Comparison of ENCODE assay signal across 16 cellular contexts in genomic region chr5:24472518-24472917, GRCh38.
DNase-seq lines count a peak whose midpoint lies in the region; TF ChIP-seq lines count a peak whose summit lies in the region.
"Had no signal": no experiment of that assay in that cellular context is flagged by ENCODE, and none has a peak within 500 bp of the region (broad histone marks: within the 10 kb centered on the region; RNA-seq: fewer than 3 reads in every experiment).

No MANE protein-coding gene starts in this region.

- no peaks in the 10 kb centered on the region for H3F3A ChIP-seq in neural cell (ENCODE audit: insufficient read depth, low read length, poor library complexity, severe bottlenecking)

- no peak overlapping the region for H3K18ac ChIP-seq in mesendoderm (ENCODE audit: low read length)

- H3K36me3 ChIP-seq in neural cell (ENCODE audit: insufficient read depth, low read length), result no peaks in the 10 kb centered on the region
- H3K36me3 ChIP-seq in mesendoderm (ENCODE audit: control insufficient read depth, insufficient read depth, low read length), result no peaks in the 10 kb centered on the region
- H3K36me3 ChIP-seq: BLaER1 treated with 17β-estradiol and CSF1 and Interleukin-3, amounts not matched to agents 10 nM and 100 nM had no signal

- peak overlapping the region; percentile 41 for H3K27ac ChIP-seq in neural cell (ENCODE audit: low read length)
- H3K27ac ChIP-seq in mesendoderm (ENCODE audit: low read depth, low read length), result no peak overlapping the region
- H3K27ac ChIP-seq: A549; BLaER1 treated with 17β-estradiol and CSF1 and Interleukin-3, amounts not matched to agents 10 nM and 100 nM; C4-2B had no signal

- no peak overlapping the region for H2AK5ac ChIP-seq in mesendoderm (ENCODE audit: low read length)

- TF ChIP-seq RAD21 in neural cell (conservative IDR thresholded peaks at IDR 0.05), result no peak

- no peaks in the 10 kb centered on the region for H3K9me3 ChIP-seq in neural cell (ENCODE audit: low read length)
- H3K9me3 ChIP-seq: A549, Caco-2 had no signal

- peak; percentile 95 for TF ChIP-seq EP300 in neural cell (conservative IDR thresholded peaks at IDR 0.05; ENCODE audit: poor library complexity, severe bottlenecking)

- TF ChIP-seq CTCF in neural cell (IDR thresholded peaks at IDR 0.05; ENCODE audit: poor library complexity, severe bottlenecking), result no peak

- H3K4ac ChIP-seq in mesendoderm (ENCODE audit: low read depth, low read length), result no peak overlapping the region

- peak; percentile 15 for DNase-seq in NCI-H460 (ENCODE audit: extremely low read depth, low read depth)
- peak; percentile 29 for DNase-seq in putamen (ENCODE audit: low spot score)
- DNase-seq in mesendoderm, result no peak
- no peak for DNase-seq in pons (ENCODE audit: low spot score)
- DNase-seq in NOMO-1 treated with DMSO at 0.1 percent for 48 hours (lab: John Stamatoyannopoulos, UW; ENCODE audit: unreplicated experiment), result no peak
- DNase-seq: AML-193; Caco-2; Calu3; CD4-positive, alpha-beta T cell; CD8-positive, alpha-beta T cell; DMS79 treated with DMSO at 0.1 percent for 48 hours; GF-D8 had no signal

- H3K4me2 ChIP-seq in neural cell (ENCODE audit: low read length) (no peak overlapping the region), mesendoderm (ENCODE audit: low read length) (no peak overlapping the region)
- H3K4me2 ChIP-seq: A549; BLaER1 treated with 17β-estradiol and CSF1 and Interleukin-3, amounts not matched to agents 10 nM and 100 nM had no signal

- H3K23ac ChIP-seq in mesendoderm (ENCODE audit: low read length), result no peak overlapping the region

- H3K9me2 ChIP-seq in neural cell (ENCODE audit: insufficient read depth, low read length), result no peaks in the 10 kb centered on the region

- H3K4me1 ChIP-seq in mesendoderm (ENCODE audit: control insufficient read depth, low read depth, low read length), result no peaks in the 10 kb centered on the region
- H3K4me1 ChIP-seq: Caco-2 had no signal

- H4K20me1 ChIP-seq in neural cell (ENCODE audit: insufficient read depth), result no peaks in the 10 kb centered on the region
- H4K20me1 ChIP-seq: BLaER1 treated with 17β-estradiol and CSF1 and Interleukin-3, amounts not matched to agents 10 nM and 100 nM had no signal

- no peak overlapping the region for H2BK15ac ChIP-seq in mesendoderm (replicated peaks; ENCODE audit: low read depth)

- H3K9ac ChIP-seq in neural cell (ENCODE audit: low read length), result no peak overlapping the region
- H3K9ac ChIP-seq in mesendoderm (ENCODE audit: low read length), result no peak overlapping the region
- H3K9ac ChIP-seq: BLaER1 treated with 17β-estradiol and CSF1 and Interleukin-3, amounts not matched to agents 10 nM and 100 nM had no signal

- no peak overlapping the region for H2BK5ac ChIP-seq in mesendoderm (ENCODE audit: low read length)

- H4K5ac ChIP-seq in mesendoderm (ENCODE audit: low read length), result no peak overlapping the region

- H2BK120ac ChIP-seq in mesendoderm (ENCODE audit: low read depth, low read length), result no peak overlapping the region

- no peak overlapping the region for H3K56ac ChIP-seq in mesendoderm (ENCODE audit: low read length)

- no peaks in the 10 kb centered on the region for H3K79me1 ChIP-seq in mesendoderm (ENCODE audit: low read length)

- H3K27me3 ChIP-seq in neural cell (ENCODE audit: insufficient read depth, low read depth, low read length) (no peaks in the 10 kb centered on the region), mesendoderm (ENCODE audit: insufficient read depth, low read length, poor library complexity) (no peaks in the 10 kb centered on the region)
- H3K27me3 ChIP-seq: BLaER1 treated with 17β-estradiol and CSF1 and Interleukin-3, amounts not matched to agents 10 nM and 100 nM had no signal

- H3K4me3 ChIP-seq in neural cell (ENCODE audit: low read length), result no peak overlapping the region
- H3K4me3 ChIP-seq in mesendoderm (ENCODE audit: low read length), result no peak overlapping the region
- H3K4me3 ChIP-seq: A549; BLaER1 treated with 17β-estradiol and CSF1 and Interleukin-3, amounts not matched to agents 10 nM and 100 nM had no signal

- H2AFZ ChIP-seq in neural cell (ENCODE audit: low read depth, low read length), result no peak overlapping the region

- H3K79me2 ChIP-seq in neural cell (replicated peaks; ENCODE audit: insufficient read depth, low read length) (no peaks in the 10 kb centered on the region), mesendoderm (ENCODE audit: control insufficient read depth, insufficient read depth, low read length) (no peaks in the 10 kb centered on the region)

- no peak overlapping the region for H4K8ac ChIP-seq in mesendoderm (ENCODE audit: low read depth, low read length)

TF ChIP-seq in neural cell, 6 proteins besides CTCF, POLR2A, EP300 and RAD21:
- TF ChIP-seq REST (IDR thresholded peaks at IDR 0.05; ENCODE audit: borderline replicate concordance) (peak; percentile 78), POLR2AphosphoS5 (IDR thresholded peaks at IDR 0.05) (peak; percentile 70), MXI1 (conservative IDR thresholded peaks at IDR 0.05; ENCODE audit: poor library complexity, severe bottlenecking) (no peak), EZH2 (IDR thresholded peaks at IDR 0.05; ENCODE audit: borderline replicate concordance, insufficient read depth, low read length, poor library complexity, severe bottlenecking) (no peak)

Comparison
In these comparisons a context has a peak if more than half of its experiments do, and no peak if none do; other contexts are left out.
1. DNase-seq: peak in NCI-H460 (single experiment) and putamen (single experiment); none in mesendoderm (single experiment), pons (single experiment) and NOMO-1 treated with DMSO at 0.1 percent for 48 hours (single experiment).